In genomic region chr7:139245401-139245800, GRCh38 we compare ENCODE assay signal across 17 cellular contexts. TPM values are rescaled to one million over a fixed set of nuclear protein-coding genes. Genes with fewer than 3 reads are reported as not detected.
DNase-seq lines count a peak whose midpoint lies in the region; ATAC-seq and TF ChIP-seq lines count a peak whose summit lies in the region.
"Had no signal": no experiment of that assay in that cellular context is flagged by ENCODE, and none has a peak within 500 bp of the region (broad histone marks: within the 10 kb centered on the region; RNA-seq: fewer than 3 reads in every experiment).

No MANE protein-coding gene starts in this region.

- no peaks in the 10 kb centered on the region for H3K4me1 Mint-ChIP-seq in WTC11
- H3K4me1 Mint-ChIP-seq: B cell, CD14-positive monocyte had no signal

- CTCF ChIA-PET in WTC11 (lab: Charles Lee): no interaction called here

- H3K27ac Mint-ChIP-seq in WTC11: peak overlapping the region; percentile 1
- H3K27ac Mint-ChIP-seq: B cell; CD14-positive monocyte; CD4-positive, alpha-beta T cell; CD8-positive, alpha-beta memory T cell had no signal

- no peak for ATAC-seq in WTC11
- no peak for ATAC-seq in HG02678 (IDR thresholded peaks at IDR 0.05; ENCODE audit: unreplicated experiment)

- peak overlapping the region; percentile 35 for H3K27ac ChIP-seq in 22Rv1
- H3K27ac ChIP-seq in C4-2B: peak overlapping the region; percentile 50; the same call in 1 of the 2 replicates
- H3K27ac ChIP-seq: BLaER1 had no signal

- H3K4me3 ChIP-seq in LNCaP clone FGC (ENCODE audit: low read depth, low read length): peak overlapping the region; percentile 19
- H3K4me3 ChIP-seq: BLaER1, HAP-1 had no signal

- no peak for TF ChIP-seq CTCF in 22Rv1 (IDR thresholded peaks at IDR 0.05)
- TF ChIP-seq CTCF in C4-2B (conservative IDR thresholded peaks at IDR 0.05): no peak
- TF ChIP-seq CTCF in LNCaP clone FGC (IDR thresholded peaks at IDR 0.05; ENCODE audit: control insufficient read depth, extremely low read depth, insufficient read depth): no peak
- TF ChIP-seq CTCF in WTC11 (IDR thresholded peaks at IDR 0.05): no peak

- POLR2A ChIA-PET in WTC11 (lab: Charles Lee): no interaction called here

- 0 out of 2 replicates have a peak, but pooled peaks cover 4% of the 10 kb centered on the region for H3K9me3 Mint-ChIP-seq in WTC11
- H3K9me3 Mint-ChIP-seq: CD14-positive monocyte; CD4-positive, alpha-beta T cell; CD8-positive, alpha-beta memory T cell had no signal

- DNase-seq in LNCaP clone FGC (ENCODE audit: low read depth) (peak; percentile 78), WTC11 (ENCODE audit: low spot score) (no peak), DMS53 (lab: John Stamatoyannopoulos, UW) (no peak), activated gamma-delta T cell (lab: John Stamatoyannopoulos, UW) (no peak)
- no peak for DNase-seq in activated CD8-positive, alpha-beta memory T cell treated with anti-CD3 and anti-CD28 coated beads for 24 hours
- DNase-seq: Calu3; CD4-positive, alpha-beta T cell; CD8-positive, alpha-beta memory T cell; DND-41; GOT3 had no signal

- H3K27me3 Mint-ChIP-seq in WTC11 (ENCODE audit: low read depth): no peaks in the 10 kb centered on the region
- H3K27me3 Mint-ChIP-seq: B cell; CD4-positive, alpha-beta T cell; CD8-positive, alpha-beta memory T cell had no signal

- no peak overlapping the region for H3K4me3 Mint-ChIP-seq in WTC11
- H3K4me3 Mint-ChIP-seq: B cell; CD14-positive monocyte; CD4-positive, alpha-beta T cell; CD8-positive, alpha-beta memory T cell had no signal

- peaks cover 50% of the 10 kb centered on the region for H3K36me3 Mint-ChIP-seq in WTC11

TF ChIP-seq in WTC11, 78 proteins besides CTCF, POLR2A, EP300 and RAD21:
- TF ChIP-seq ELF4 (CRISPR knock-in tag; IDR thresholded peaks at IDR 0.05; ENCODE audit: low read depth): no peak
- no peak for TF ChIP-seq SP1 (CRISPR knock-in tag; conservative IDR thresholded peaks at IDR 0.05)
- no peak for TF ChIP-seq USF1 (CRISPR knock-in tag; IDR thresholded peaks at IDR 0.05)
- TF ChIP-seq CREB1 (CRISPR knock-in tag; IDR thresholded peaks at IDR 0.05): no peak
- TF ChIP-seq, protein P1, sequence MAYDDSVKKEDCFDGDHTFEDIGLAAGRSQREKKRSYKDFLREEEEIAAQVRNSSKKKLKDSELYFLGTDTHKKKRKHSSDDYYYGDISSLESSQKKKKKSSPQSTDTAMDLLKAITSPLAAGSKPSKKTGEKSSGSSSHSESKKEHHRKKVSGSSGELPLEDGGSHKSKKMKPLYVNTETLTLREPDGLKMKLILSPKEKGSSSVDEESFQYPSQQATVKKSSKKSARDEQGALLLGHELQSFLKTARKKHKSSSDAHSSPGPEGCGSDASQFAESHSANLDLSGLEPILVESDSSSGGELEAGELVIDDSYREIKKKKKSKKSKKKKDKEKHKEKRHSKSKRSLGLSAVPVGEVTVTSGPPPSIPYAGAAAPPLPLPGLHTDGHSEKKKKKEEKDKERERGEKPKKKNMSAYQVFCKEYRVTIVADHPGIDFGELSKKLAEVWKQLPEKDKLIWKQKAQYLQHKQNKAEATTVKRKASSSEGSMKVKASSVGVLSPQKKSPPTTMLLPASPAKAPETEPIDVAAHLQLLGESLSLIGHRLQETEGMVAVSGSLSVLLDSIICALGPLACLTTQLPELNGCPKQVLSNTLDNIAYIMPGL (CRISPR knock-in tag; IDR thresholded peaks at IDR 0.05): no peak
- TF ChIP-seq, protein P2, sequence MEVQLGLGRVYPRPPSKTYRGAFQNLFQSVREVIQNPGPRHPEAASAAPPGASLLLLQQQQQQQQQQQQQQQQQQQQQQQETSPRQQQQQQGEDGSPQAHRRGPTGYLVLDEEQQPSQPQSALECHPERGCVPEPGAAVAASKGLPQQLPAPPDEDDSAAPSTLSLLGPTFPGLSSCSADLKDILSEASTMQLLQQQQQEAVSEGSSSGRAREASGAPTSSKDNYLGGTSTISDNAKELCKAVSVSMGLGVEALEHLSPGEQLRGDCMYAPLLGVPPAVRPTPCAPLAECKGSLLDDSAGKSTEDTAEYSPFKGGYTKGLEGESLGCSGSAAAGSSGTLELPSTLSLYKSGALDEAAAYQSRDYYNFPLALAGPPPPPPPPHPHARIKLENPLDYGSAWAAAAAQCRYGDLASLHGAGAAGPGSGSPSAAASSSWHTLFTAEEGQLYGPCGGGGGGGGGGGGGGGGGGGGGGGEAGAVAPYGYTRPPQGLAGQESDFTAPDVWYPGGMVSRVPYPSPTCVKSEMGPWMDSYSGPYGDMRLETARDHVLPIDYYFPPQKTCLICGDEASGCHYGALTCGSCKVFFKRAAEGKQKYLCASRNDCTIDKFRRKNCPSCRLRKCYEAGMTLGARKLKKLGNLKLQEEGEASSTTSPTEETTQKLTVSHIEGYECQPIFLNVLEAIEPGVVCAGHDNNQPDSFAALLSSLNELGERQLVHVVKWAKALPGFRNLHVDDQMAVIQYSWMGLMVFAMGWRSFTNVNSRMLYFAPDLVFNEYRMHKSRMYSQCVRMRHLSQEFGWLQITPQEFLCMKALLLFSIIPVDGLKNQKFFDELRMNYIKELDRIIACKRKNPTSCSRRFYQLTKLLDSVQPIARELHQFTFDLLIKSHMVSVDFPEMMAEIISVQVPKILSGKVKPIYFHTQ (CRISPR knock-in tag; IDR thresholded peaks at IDR 0.05): no peak

RNA-seq across cellular contexts. Expression of gene UBN2, which starts 14.4 kb away (rescaled TPM):
- 32.9 to 39.0 TPM (median 33.1 TPM) in 3 replicates for total RNA-seq in WTC11 (2021)
